16 cellular contexts compared by ENCODE assay signal in the genomic region with DNA sequence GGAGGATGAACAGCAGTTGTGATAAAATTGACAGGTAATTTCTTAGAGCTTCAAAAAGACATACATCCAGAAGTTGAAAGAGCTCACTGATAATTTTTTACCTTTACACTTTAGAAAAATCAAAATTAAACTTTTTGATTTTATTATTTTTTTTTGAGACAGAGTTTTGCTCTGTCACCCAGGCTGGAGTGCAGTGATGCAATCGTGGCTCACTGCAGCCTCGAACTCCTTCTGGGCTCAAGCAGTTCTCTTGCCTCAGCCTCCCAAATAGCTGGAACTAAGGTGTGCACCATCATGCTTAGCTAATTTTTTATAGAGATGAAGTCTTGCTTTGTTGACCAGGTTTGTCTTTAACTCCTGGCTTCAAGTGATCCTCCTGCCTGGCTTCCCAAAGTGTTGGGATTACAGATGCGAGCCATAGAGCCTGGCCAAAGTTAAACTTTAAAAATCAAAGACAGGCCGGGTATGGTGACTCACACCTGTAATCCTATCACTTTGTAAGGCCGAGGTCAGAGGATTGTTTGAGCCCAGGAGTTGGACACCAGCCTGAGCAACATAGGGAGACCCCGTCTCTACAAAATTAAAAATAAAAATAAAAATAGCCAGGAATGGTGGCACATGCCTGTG. TPM values are rescaled to one million over a fixed set of nuclear protein-coding genes. Genes with fewer than 3 reads are reported as not detected.
"Had no signal": no experiment of that assay in that cellular context is flagged by ENCODE, and none has a peak within 500 bp of the region (broad histone marks: within the 10 kb centered on the region; RNA-seq: fewer than 3 reads in every experiment).

No MANE protein-coding gene starts in this region.

- H3K36me3 Mint-ChIP-seq: activated naive CD4-positive, alpha-beta T cell treated with anti-CD3 and anti-CD28 coated beads, Interleukin-2, amount 10 ng/mL, durations not matched to agents 7 days and 5 days had no signal

- H3K4me3 ChIP-seq: coronary artery, gastroesophageal sphincter, heart left ventricle, tibial nerve, vagina had no signal

- DNase-seq: activated CD4-positive, alpha-beta T cell treated with anti-CD3 and anti-CD28 coated beads for 1 hour; brain microvascular endothelial cell; heart left ventricle; occipital lobe; retina had no signal

- H3K27me3 ChIP-seq: heart left ventricle, vagina had no signal

- ATAC-seq: gastroesophageal sphincter had no signal

- H3K4me1 Mint-ChIP-seq: activated naive CD8-positive, alpha-beta T cell treated with anti-CD3 and anti-CD28 coated beads, Interleukin-2, amount 50 U/mL, for 24 hours; central memory CD8-positive, alpha-beta T cell had no signal

- H3K4me1 ChIP-seq: gastroesophageal sphincter, heart left ventricle, tibial nerve, vagina had no signal

- H3K27ac ChIP-seq: brain microvascular endothelial cell, coronary artery, gastroesophageal sphincter, heart left ventricle, tibial nerve, vagina had no signal

- H3K27ac Mint-ChIP-seq: activated naive CD4-positive, alpha-beta T cell treated with anti-CD3 and anti-CD28 coated beads, Interleukin-2, amount 10 ng/mL, durations not matched to agents 7 days and 5 days; activated naive CD8-positive, alpha-beta T cell treated with anti-CD3 and anti-CD28 coated beads, Interleukin-2, amount 50 U/mL, for 24 hours; T-helper 17 cell had no signal

- H3K9me3 Mint-ChIP-seq: activated naive CD4-positive, alpha-beta T cell treated with anti-CD3 and anti-CD28 coated beads, Interleukin-2, amount 10 ng/mL, durations not matched to agents 7 days and 5 days; activated naive CD8-positive, alpha-beta T cell treated with anti-CD3 and anti-CD28 coated beads, Interleukin-2, amount 50 U/mL, for 24 hours; central memory CD8-positive, alpha-beta T cell had no signal

- H3K36me3 ChIP-seq: brain microvascular endothelial cell, gastroesophageal sphincter, heart left ventricle, tibial nerve, vagina had no signal

- H3K9me3 ChIP-seq: gastroesophageal sphincter, heart left ventricle, tibial nerve, vagina had no signal

- H3K4me3 Mint-ChIP-seq: activated naive CD4-positive, alpha-beta T cell treated with anti-CD3 and anti-CD28 coated beads, Interleukin-2, amount 10 ng/mL, durations not matched to agents 7 days and 5 days; activated naive CD8-positive, alpha-beta T cell treated with anti-CD3 and anti-CD28 coated beads, Interleukin-2, amount 50 U/mL, for 24 hours; central memory CD8-positive, alpha-beta T cell; T-helper 17 cell had no signal

RNA-seq across cellular contexts. Expression of gene PLA2G4F, which starts 21.7 kb away (rescaled TPM):
- total RNA-seq: myocyte, occipital lobe, T-helper 17 cell, tibial nerve had no signal
- polyA plus RNA-seq: neural cell had no signal

RNA-seq across cellular contexts. Expression of gene PLA2G4D, which starts 40.4 kb away (rescaled TPM):
- total RNA-seq: gastroesophageal sphincter, heart left ventricle, left ventricle myocardium superior, myocyte, occipital lobe, T-helper 17 cell, tibial nerve had no signal
- polyA plus RNA-seq: heart left ventricle, neural cell had no signal
